ENCODE assay signal across 1 cellular context in genomic region chr14:51342226-51342625, GRCh38.
TF ChIP-seq lines count a peak whose summit lies in the region.

No MANE protein-coding gene starts in this region.

TF ChIP-seq in HEK293, 187 proteins besides CTCF, POLR2A, EP300 and RAD21 (continued from another document):
- TF ChIP-seq ZNF449 (tag by site-specific recombination; IDR thresholded peaks at IDR 0.05): no peak
- TF ChIP-seq TRIM28 (IDR thresholded peaks at IDR 0.05; ENCODE audit: borderline replicate concordance, low read length): 0 out of 2 replicates have a peak, but pooled peaks have one; percentile 36
- 0 out of 2 replicates have a peak, but pooled peaks have one; percentile 23 for TF ChIP-seq ZNF335 (tag by site-specific recombination; conservative IDR thresholded peaks at IDR 0.05)
- TF ChIP-seq OSR2 (tag by site-specific recombination; IDR thresholded peaks at IDR 0.05): 0 out of 2 replicates have a peak, but pooled peaks have one; percentile 21
- TF ChIP-seq SETDB1 (IDR thresholded peaks at IDR 0.05; ENCODE audit: insufficient read length, low read length): peak; percentile 36
- TF ChIP-seq KLF8 (tag by site-specific recombination; IDR thresholded peaks at IDR 0.05): no peak
- no peak for TF ChIP-seq ZNF248 (tag by site-specific recombination; IDR thresholded peaks at IDR 0.05)
- TF ChIP-seq ZNF416 (tag by site-specific recombination; IDR thresholded peaks at IDR 0.05): no peak
- peak; percentile 42 for TF ChIP-seq ZNF518A (tag by site-specific recombination; conservative IDR thresholded peaks at IDR 0.05; ENCODE audit: low read depth)
- TF ChIP-seq ZBTB8A (tag by site-specific recombination; IDR thresholded peaks at IDR 0.05): no peak
- TF ChIP-seq ZNF184 (tag by site-specific recombination; IDR thresholded peaks at IDR 0.05): peak; percentile 41; the same call in 1 of the 2 replicates
- TF ChIP-seq ZNF791 (tag by site-specific recombination; IDR thresholded peaks at IDR 0.05): no peak
- no peak for TF ChIP-seq ZNF16 (tag by site-specific recombination; IDR thresholded peaks at IDR 0.05; ENCODE audit: low read depth)
- peak; percentile 64 for TF ChIP-seq YY2 (tag by site-specific recombination; IDR thresholded peaks at IDR 0.05)
- TF ChIP-seq ZNF366 (tag by site-specific recombination; conservative IDR thresholded peaks at IDR 0.05): 0 out of 2 replicates have a peak, but pooled peaks have one; percentile 9
- TF ChIP-seq ZNF362 (tag by site-specific recombination; IDR thresholded peaks at IDR 0.05): no peak
- TF ChIP-seq KLF7 (tag by site-specific recombination; IDR thresholded peaks at IDR 0.05; ENCODE audit: borderline replicate concordance): no peak
- no peak for TF ChIP-seq YY1 (tag by site-specific recombination; IDR thresholded peaks at IDR 0.05)
- no peak for TF ChIP-seq REST (tag by site-specific recombination; IDR thresholded peaks at IDR 0.05)
- TF ChIP-seq HOXA7 (CRISPR knock-in tag; IDR thresholded peaks at IDR 0.05; ENCODE audit: borderline replicate concordance): no peak
